In genomic region chr9:83451308-83451707, GRCh38 we compare ENCODE assay signal across 19 cellular contexts.
DNase-seq lines count a peak whose midpoint lies in the region; TF ChIP-seq lines count a peak whose summit lies in the region.
"Had no signal": no experiment of that assay in that cellular context is flagged by ENCODE, and none has a peak within 500 bp of the region (broad histone marks: within the 10 kb centered on the region; RNA-seq: fewer than 3 reads in every experiment).

No MANE protein-coding gene starts in this region.

- CTCF ChIA-PET in Calu3 (lab: Charles Lee), result no interaction called here

- peaks cover 5% of the 10 kb centered on the region; the same call in 1 of the 2 replicates for H3K36me3 ChIP-seq in BE2C
- H3K36me3 ChIP-seq in breast epithelium, result no peaks in the 10 kb centered on the region
- H3K36me3 ChIP-seq in esophagus muscularis mucosa, result no peaks in the 10 kb centered on the region
- H3K36me3 ChIP-seq: colonic mucosa, uterus had no signal

- TF ChIP-seq POLR2A in breast epithelium (IDR thresholded peaks at IDR 0.05) (no peak), esophagus muscularis mucosa (IDR thresholded peaks at IDR 0.05; ENCODE audit: low read depth) (no peak)

- no peak overlapping the region for H3K4me3 Mint-ChIP-seq in Calu3 (ENCODE audit: low read depth, unreplicated experiment)
- H3K4me3 Mint-ChIP-seq: activated B cell treated with CpG ODN at 0.5 μM for 24 hours, T-helper 17 cell had no signal

- 77% methylated on average over 4 of the region's 4 CpGs for WGBS in esophagus muscularis mucosa

- intact Hi-C loops in Calu3 (cut with micrococcal nuclease; ENCODE audit: unreplicated experiment), result no loop called here
- intact Hi-C loops in breast epithelium (cut with DNase I; ENCODE audit: low total_unique reads), result no loop called here
- intact Hi-C loops in esophagus muscularis mucosa (cut with DNase I), result no loop called here

- TF ChIP-seq EP300 in esophagus muscularis mucosa (IDR thresholded peaks at IDR 0.05), result no peak

- no peak overlapping the region for H3K27ac Mint-ChIP-seq in Calu3 (ENCODE audit: unreplicated experiment)
- H3K27ac Mint-ChIP-seq: activated B cell treated with CpG ODN at 0.5 μM for 24 hours; activated naive CD4-positive, alpha-beta T cell treated with anti-CD3 and anti-CD28 coated beads, Interleukin-2, amount 50 U/mL, for 72 hours; T-helper 17 cell had no signal

- peaks cover 9% of the 10 kb centered on the region for H3K4me1 Mint-ChIP-seq in Calu3 (ENCODE audit: low read depth, unreplicated experiment)
- H3K4me1 Mint-ChIP-seq: activated B cell treated with CpG ODN at 0.5 μM for 24 hours had no signal

- DNase-seq in BE2C (peak; percentile 35), Calu3 (peak; percentile 14), NCI-H146 treated with DMSO at 0.1 percent for 48 hours (lab: John Stamatoyannopoulos, UW; ENCODE audit: unreplicated experiment) (peak; percentile 50), breast epithelium (ENCODE audit: low spot score in 2 of 2) (peak; percentile 56 to 62), NCI-H2196 treated with DMSO at 0.1 percent for 48 hours (lab: John Stamatoyannopoulos, UW; ENCODE audit: unreplicated experiment) (no peak), esophagus muscularis mucosa (ENCODE audit: extremely low spot score) (no peak), SKM-1 treated with dmso at 0.1 percent for 144 hours (lab: John Stamatoyannopoulos, UW; ENCODE audit: unreplicated experiment) (no peak)
- DNase-seq: activated B cell treated with CpG ODN at 0.5 μM for 24 hours; Caco-2; colonic mucosa; kidney; MM.1S; SHP77; stimulated activated CD8-positive, alpha-beta memory T cell treated with anti-CD3 and anti-CD28 coated beads, Interleukin-4, amount 100 ng/mL, for 48 hours; substantia nigra; T-helper 17 cell; uterus had no signal

- no peaks in the 10 kb centered on the region for H3K27me3 Mint-ChIP-seq in Calu3 (ENCODE audit: unreplicated experiment)
- H3K27me3 Mint-ChIP-seq: activated B cell treated with CpG ODN at 0.5 μM for 24 hours, T-helper 17 cell had no signal

- TF ChIP-seq CTCF in BE2C (IDR thresholded peaks at IDR 0.05; ENCODE audit: low read depth, low read length) (no peak), Calu3 (IDR thresholded peaks at IDR 0.05; ENCODE audit: unreplicated experiment) (no peak), breast epithelium (IDR thresholded peaks at IDR 0.05) (no peak), esophagus muscularis mucosa (IDR thresholded peaks at IDR 0.05) (no peak)

- H3K4me3 ChIP-seq in BE2C (ENCODE audit: low read depth, low read length) (no peak overlapping the region), breast epithelium (no peak overlapping the region), esophagus muscularis mucosa (no peak overlapping the region)
- H3K4me3 ChIP-seq: colonic mucosa, hepatocyte, uterus had no signal

- no peaks in the 10 kb centered on the region for H3K9me3 Mint-ChIP-seq in Calu3 (ENCODE audit: low read depth, unreplicated experiment)
- H3K9me3 Mint-ChIP-seq: activated naive CD4-positive, alpha-beta T cell treated with anti-CD3 and anti-CD28 coated beads, Interleukin-2, amount 50 U/mL, for 72 hours had no signal

- peaks cover 33% of the 10 kb centered on the region for H3K4me1 ChIP-seq in BE2C
- no peaks in the 10 kb centered on the region for H3K4me1 ChIP-seq in breast epithelium
- H3K4me1 ChIP-seq in esophagus muscularis mucosa, result peaks cover 0 to 15% (median 8%) of the 10 kb centered on the region in 4 donors
- H3K4me1 ChIP-seq: Caco-2, colonic mucosa, uterus had no signal

- H3K9me3 ChIP-seq in BE2C (no peaks in the 10 kb centered on the region; the same call in 1 of the 2 replicates), breast epithelium (no peaks in the 10 kb centered on the region), esophagus muscularis mucosa (no peaks in the 10 kb centered on the region)
- H3K9me3 ChIP-seq: Caco-2, colonic mucosa, uterus had no signal

- H3K27ac ChIP-seq in breast epithelium, result peak overlapping the region; percentile 12 to 21
- H3K27ac ChIP-seq in esophagus muscularis mucosa (replicated peaks in 1 of 4), result no peak overlapping the region
- H3K27ac ChIP-seq: colonic mucosa, hepatocyte, uterus had no signal

- H3K27me3 ChIP-seq in BE2C (no peaks in the 10 kb centered on the region), breast epithelium (no peaks in the 10 kb centered on the region), esophagus muscularis mucosa (no peaks in the 10 kb centered on the region)
- H3K27me3 ChIP-seq: colonic mucosa, hepatocyte, uterus had no signal

- no TSS peak for BruUV-seq in Calu3 (replicated peaks; lab: Mats Ljungman, UMichigan)

- no peaks in the 10 kb centered on the region for H3K36me3 Mint-ChIP-seq in Calu3 (ENCODE audit: insufficient read depth, unreplicated experiment)
- H3K36me3 Mint-ChIP-seq: activated naive CD4-positive, alpha-beta T cell treated with anti-CD3 and anti-CD28 coated beads, Interleukin-2, amount 50 U/mL, for 72 hours had no signal

Comparison
In these comparisons a context has a peak if more than half of its experiments do, and no peak if none do; other contexts are left out.
1. DNase-seq: peak in BE2C (single experiment), Calu3 (single experiment), NCI-H146 treated with DMSO at 0.1 percent for 48 hours (single experiment) and breast epithelium (2 of 2); none in NCI-H2196 treated with DMSO at 0.1 percent for 48 hours (single experiment), esophagus muscularis mucosa (single experiment) and SKM-1 treated with dmso at 0.1 percent for 144 hours (single experiment).
2. H3K27ac ChIP-seq: peak in breast epithelium (2 of 2); none in esophagus muscularis mucosa (0 of 4).